ENCODE assay signal across 27 cellular contexts in genomic region chr2:78132391-78133370, GRCh38.
DNase-seq lines count a peak whose midpoint lies in the region; ATAC-seq, FAIRE-seq and TF ChIP-seq lines count a peak whose summit lies in the region.
"Had no signal": no experiment of that assay in that cellular context is flagged by ENCODE, and none has a peak within 500 bp of the region (broad histone marks: within the 10 kb centered on the region; RNA-seq: fewer than 3 reads in every experiment).

No MANE protein-coding gene starts in this region.

- no peak overlapping the region for H3K27ac Mint-ChIP-seq in endodermal cell
- H3K27ac Mint-ChIP-seq: CD8-positive, alpha-beta T cell; T-cell; T-helper 2 cell treated with Interferon-gamma antibody and Interleukin-4, amounts not matched to agents 5 μg/mL and 100 μg/mL, for 36 hours had no signal

- peak; percentile 27 for DNase-seq in NCI-H345 (lab: John Stamatoyannopoulos, UW)
- no peak for DNase-seq in NCI-H345 treated with DMSO at 0.1 percent for 48 hours (lab: John Stamatoyannopoulos, UW; ENCODE audit: unreplicated experiment)
- DNase-seq in NCI-H748 (lab: John Stamatoyannopoulos, UW; ENCODE audit: unreplicated experiment) = peak; percentile 35
- DNase-seq in H1 (ENCODE audit: low read depth in 1 of 2, low spot score in 2 of 2) = no peak
- DNase-seq in endodermal cell = no peak
- DNase-seq in activated CD4-positive, CD25-positive, alpha-beta regulatory T cell (lab: John Stamatoyannopoulos, UW) = no peak
- DNase-seq: 8988T; AML-193; C1 segment of cervical spinal cord; Calu3; CD8-positive, alpha-beta T cell; DMS79; H7; MM.1S; NCI-H1048; NCI-H1436 treated with DMSO at 0.1 percent for 48 hours; NCI-H1930; NCI-H2171 treated with DMSO at 0.1 percent for 48 hours; NCI-H446 treated with DMSO at 0.1 percent for 48 hours; NCI-H774; PC-3; RPMI8226; SHP77; T-cell had no signal

- H3K56ac ChIP-seq in H1 (replicated peaks; ENCODE audit: insufficient read length, low read depth, low read length) = no peak overlapping the region

- no peaks in the 10 kb centered on the region for H4K20me1 ChIP-seq in H1 (replicated peaks in 1 of 2; ENCODE audit: control insufficient read depth in 1 of 2, insufficient read depth in 2 of 2, low read length in 2 of 2)

- H2BK20ac ChIP-seq in H1 (ENCODE audit: low read length) = no peak overlapping the region

- H3K27me3 ChIP-seq in H1 (replicated peaks in 1 of 4; ENCODE audit: control insufficient read depth in 3 of 4, extremely low read depth in 1 of 4, insufficient read depth in 3 of 4, low read length in 3 of 4) (no peaks in the 10 kb centered on the region), endodermal cell (ENCODE audit: control insufficient read depth, insufficient read depth, low read length, poor library complexity, severe bottlenecking) (no peaks in the 10 kb centered on the region)

- no peak overlapping the region for H2BK12ac ChIP-seq in H1 (ENCODE audit: low read depth, low read length)

- no peak overlapping the region for H3K27ac ChIP-seq in H1 (ENCODE audit: low read depth, low read length)
- no peak overlapping the region for H3K27ac ChIP-seq in endodermal cell (ENCODE audit: low read depth, low read length)

- no peak for ATAC-seq in HG03025 (IDR thresholded peaks at IDR 0.05; ENCODE audit: low FRiP score, unreplicated experiment)
- ATAC-seq: CD8-positive, alpha-beta T cell; K562; PC-3; T-cell had no signal

- no peaks in the 10 kb centered on the region for H3K79me2 ChIP-seq in H1 (ENCODE audit: control insufficient read depth in 1 of 2, insufficient read depth in 2 of 2, low read length in 2 of 2)

- H3K79me1 ChIP-seq in H1 (ENCODE audit: low read depth, low read length) = no peaks in the 10 kb centered on the region

- no peaks in the 10 kb centered on the region for H3K23me2 ChIP-seq in H1 (ENCODE audit: low read depth, low read length)

- no peak overlapping the region for H2BK5ac ChIP-seq in H1 (ENCODE audit: low read depth, low read length)

- H3K36me3 Mint-ChIP-seq in endodermal cell (ENCODE audit: low read depth) = no peaks in the 10 kb centered on the region
- H3K36me3 Mint-ChIP-seq: CD8-positive, alpha-beta T cell; T-cell had no signal

- H3K4me3 ChIP-seq in H1 (ENCODE audit: extremely low read depth in 1 of 4, insufficient read depth in 2 of 4, low read depth in 3 of 4, low read length in 4 of 4) (no peak overlapping the region), endodermal cell (ENCODE audit: low read length) (no peak overlapping the region)
- H3K4me3 ChIP-seq: K562 had no signal

- no peak overlapping the region for H3K23ac ChIP-seq in H1 (ENCODE audit: insufficient read length)

- no peaks in the 10 kb centered on the region for H3K9me3 ChIP-seq in H1 (ENCODE audit: insufficient read depth in 2 of 2, low read depth in 1 of 2, low read length in 1 of 2)
- H3K9me3 ChIP-seq in endodermal cell (ENCODE audit: control insufficient read depth, low read length) = peaks cover 1% of the 10 kb centered on the region

- no peaks in the 10 kb centered on the region for H3K36me3 ChIP-seq in H1 (ENCODE audit: control insufficient read depth in 2 of 4, insufficient read depth in 4 of 4, low read length in 3 of 4)
- no peaks in the 10 kb centered on the region for H3K36me3 ChIP-seq in endodermal cell (ENCODE audit: control insufficient read depth, insufficient read depth, low read length)

- no peak overlapping the region for H2AK5ac ChIP-seq in H1 (ENCODE audit: low read depth, low read length)

- no peak for FAIRE-seq in H1 (lab: Jason Lieb, UNC)
- FAIRE-seq: K562 had no signal

- H3K27me3 Mint-ChIP-seq in endodermal cell (ENCODE audit: insufficient read depth) = no peaks in the 10 kb centered on the region
- H3K27me3 Mint-ChIP-seq: T-cell had no signal

- no peak overlapping the region for H3K4me3 Mint-ChIP-seq in endodermal cell
- H3K4me3 Mint-ChIP-seq: CD8-positive, alpha-beta T cell; T-cell; T-helper 2 cell treated with Interferon-gamma antibody and Interleukin-4, amounts not matched to agents 5 μg/mL and 100 μg/mL, for 36 hours had no signal

- 0 out of 2 replicates have a peak overlapping the region, but pooled peaks have one; percentile 2 for H2AFZ ChIP-seq in H1 (ENCODE audit: low read length)

- WGBS in H1 (ENCODE audit: extremely low coverage in 1 of 2, insufficient coverage in 1 of 2, insufficient read length in 1 of 2, insufficient replicate concordance in 2 of 2, low coverage in 1 of 2, low lambda C conversion rate in 2 of 2, missing lambda C conversion rate in 1 of 2), 2 experiments = 93% methylated on average over 4 of the region's 4 CpGs; no CpG with 5 or more reads in 1 of the 2 experiments
- WGBS in endodermal cell (ENCODE audit: insufficient coverage in 1 of 2, insufficient read length in 1 of 2), 2 experiments = 94 to 96% methylated on average over 3 of the region's 4 CpGs

- H4K8ac ChIP-seq in H1 (ENCODE audit: extremely low read depth, insufficient read depth, low read length) = no peak overlapping the region

- H3K9me3 Mint-ChIP-seq in endodermal cell = peaks cover under 1% of the 10 kb centered on the region

- no peak for TF ChIP-seq POLR2A in H1 (IDR thresholded peaks at IDR 0.05; ENCODE audit: control extremely low read depth in 1 of 2, low read depth in 2 of 2, low read length in 2 of 2)

- POLR2A ChIA-PET in H1 (lab: Charles Lee; ENCODE audit: partially characterized antibody) = no interaction called here

- CTCF ChIA-PET in H1 (lab: Charles Lee; ENCODE audit: partially characterized antibody) = interaction anchor here (0.5 kb wide), 1 partner anchor 598 kb away, joined by 4 read pairs; no protein-coding TSS in a partner anchor

- H3K4me1 Mint-ChIP-seq in endodermal cell = no peaks in the 10 kb centered on the region
- H3K4me1 Mint-ChIP-seq: T-cell had no signal

- H4K5ac ChIP-seq in H1 (ENCODE audit: insufficient read length, low read depth, low read length) = no peak overlapping the region

- TF ChIP-seq CTCF in H1 (IDR thresholded peaks at IDR 0.05; ENCODE audit: control extremely low read depth in 1 of 3, insufficient read depth in 1 of 3, low read depth in 1 of 3, low read length in 3 of 3) = no peak
- no peak for TF ChIP-seq CTCF in endodermal cell (conservative IDR thresholded peaks at IDR 0.05)

- no peak for TF ChIP-seq EP300 in H1 (IDR thresholded peaks at IDR 0.05; ENCODE audit: borderline replicate concordance in 1 of 2, low read depth in 2 of 2, low read length in 2 of 2)

- no peaks in the 10 kb centered on the region for H3K4me1 ChIP-seq in H1 (replicated peaks in 1 of 4; ENCODE audit: control insufficient read depth in 3 of 4, insufficient read depth in 4 of 4, low read length in 3 of 4)
- no peaks in the 10 kb centered on the region for H3K4me1 ChIP-seq in endodermal cell (ENCODE audit: control insufficient read depth, insufficient read depth, low read length)

- H3K4ac ChIP-seq in H1 (replicated peaks; ENCODE audit: insufficient read length, low read depth, low read length) = no peak overlapping the region

- no peak overlapping the region for H2BK15ac ChIP-seq in H1 (ENCODE audit: low read length)

- H3K9ac ChIP-seq in H1 (replicated peaks in 1 of 4; ENCODE audit: extremely low read depth in 1 of 4, low read depth in 3 of 4, low read length in 3 of 4) (no peak overlapping the region), endodermal cell (ENCODE audit: extremely low read depth, low read length, poor library complexity, severe bottlenecking) (no peak overlapping the region)

- no peak for TF ChIP-seq RAD21 in H1 (IDR thresholded peaks at IDR 0.05 in 1 of 2, conservative IDR thresholded peaks at IDR 0.05 in 1 of 2; ENCODE audit: low read depth in 2 of 2, low read length in 2 of 2)

- H4K91ac ChIP-seq in H1 (replicated peaks; ENCODE audit: insufficient read length, low read length) = no peak overlapping the region

- no peak overlapping the region for H3K4me2 ChIP-seq in H1 (ENCODE audit: insufficient read depth in 1 of 2, low read depth in 2 of 2, low read length in 2 of 2)

- H3K14ac ChIP-seq in H1 (ENCODE audit: insufficient read length) = no peak overlapping the region

- H3K18ac ChIP-seq in H1 (ENCODE audit: extremely low read depth, low read length) = no peak overlapping the region

- H2BK120ac ChIP-seq in H1 (replicated peaks; ENCODE audit: low read depth, low read length) = no peak overlapping the region

TF ChIP-seq in H1, 55 proteins besides CTCF, POLR2A, EP300 and RAD21 (continues in another document):
- TF ChIP-seq SUZ12 (IDR thresholded peaks at IDR 0.05; ENCODE audit: low read length) = no peak
- no peak for TF ChIP-seq KDM4A (IDR thresholded peaks at IDR 0.05; ENCODE audit: low read depth, low read length, severe bottlenecking)
- TF ChIP-seq JUN (IDR thresholded peaks at IDR 0.05; ENCODE audit: low read depth, low read length) = no peak
- no peak for TF ChIP-seq HDAC2 (IDR thresholded peaks at IDR 0.05; ENCODE audit: borderline replicate concordance in 1 of 2, low read depth in 2 of 2, low read length in 2 of 2)
- no peak for TF ChIP-seq USF2 (IDR thresholded peaks at IDR 0.05; ENCODE audit: low read length)
- no peak for TF ChIP-seq E2F6 (IDR thresholded peaks at IDR 0.05)
- no peak for TF ChIP-seq CREB1 (IDR thresholded peaks at IDR 0.05)
- TF ChIP-seq POU5F1 (IDR thresholded peaks at IDR 0.05; ENCODE audit: low read depth, low read length) = no peak
- no peak for TF ChIP-seq EZH2 (IDR thresholded peaks at IDR 0.05; ENCODE audit: low read depth, low read length, severe bottlenecking)
- TF ChIP-seq RXRA (IDR thresholded peaks at IDR 0.05; ENCODE audit: insufficient read depth, low read depth, low read length) = no peak
- no peak for TF ChIP-seq FOSL1 (IDR thresholded peaks at IDR 0.05; ENCODE audit: insufficient read depth, low read depth, low read length)
- no peak for TF ChIP-seq CBX5 (IDR thresholded peaks at IDR 0.05; ENCODE audit: low read depth, low read length)
- TF ChIP-seq POLR2AphosphoS5 (IDR thresholded peaks at IDR 0.05; ENCODE audit: low read depth, low read length) = no peak
- TF ChIP-seq RBBP5 (IDR thresholded peaks at IDR 0.05; ENCODE audit: borderline replicate concordance, low read depth, low read length) = no peak
- TF ChIP-seq NRF1 (IDR thresholded peaks at IDR 0.05; ENCODE audit: low read depth, low read length) = no peak
- no peak for TF ChIP-seq TBP (IDR thresholded peaks at IDR 0.05; ENCODE audit: low read depth, low read length)

Comparison
In these comparisons a context has a peak if more than half of its experiments do, and no peak if none do; other contexts are left out.
1. DNase-seq: peak in NCI-H345 (single experiment) and NCI-H748 (single experiment); none in NCI-H345 treated with DMSO at 0.1 percent for 48 hours (single experiment), H1 (0 of 2), endodermal cell (single experiment) and activated CD4-positive, CD25-positive, alpha-beta regulatory T cell (0 of 4).